Comparison of ENCODE assay signal across 2 cellular contexts in the genomic region with DNA sequence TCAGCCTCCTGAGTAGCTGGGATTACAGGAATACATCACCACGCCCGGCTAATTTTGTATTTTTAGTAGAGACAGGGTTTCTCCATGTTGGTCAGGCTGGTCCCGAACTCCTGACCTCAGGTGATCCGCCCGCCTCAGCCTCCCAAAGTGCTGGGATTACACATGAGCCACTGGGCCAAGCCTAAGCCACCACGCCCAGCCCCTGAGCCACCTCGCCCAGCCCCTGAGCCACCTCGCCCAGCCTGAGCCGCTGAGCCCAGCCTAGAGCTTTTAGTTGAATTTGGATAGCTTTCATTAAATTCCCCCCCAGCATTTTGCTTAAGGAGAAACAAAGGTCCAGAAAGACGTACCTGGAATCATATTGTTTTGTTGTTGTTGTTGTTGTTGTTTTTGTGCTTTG. TPM values are rescaled to one million over a fixed set of nuclear protein-coding genes. Genes with fewer than 3 reads are reported as not detected.
"Had no signal": no experiment of that assay in that cellular context is flagged by ENCODE, and none has a peak within 500 bp of the region (broad histone marks: within the 10 kb centered on the region; RNA-seq: fewer than 3 reads in every experiment).

No MANE protein-coding gene starts in this region.

RNA-seq across cellular contexts. Expression of a gene that starts 29.2 kb away (rescaled TPM):
- total RNA-seq: HepG2 had no signal
- polyA plus RNA-seq: HepG2, IgD-negative memory B cell had no signal
